In the genomic region with DNA sequence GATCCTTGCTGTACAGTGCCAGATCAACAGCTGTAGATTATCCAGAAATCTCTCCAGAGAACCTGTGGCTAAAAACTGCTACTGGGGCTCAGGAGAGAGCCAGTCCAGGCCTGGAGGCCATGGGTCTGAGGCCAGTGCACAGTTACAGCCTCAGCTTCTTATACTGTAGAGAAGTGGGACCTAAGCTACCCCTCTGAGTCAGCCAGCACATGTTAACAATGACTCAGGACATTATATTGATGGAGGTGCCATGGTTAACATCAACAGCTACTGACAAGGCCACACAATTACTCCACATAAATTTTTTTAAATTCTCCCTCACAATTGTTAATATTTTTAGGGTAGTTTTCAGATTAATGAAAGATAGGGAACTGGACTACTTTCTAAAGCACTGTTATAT, we compare ENCODE assay signal across 19 cellular contexts.
"Had no signal": no experiment of that assay in that cellular context is flagged by ENCODE, and none has a peak within 500 bp of the region (broad histone marks: within the 10 kb centered on the region; RNA-seq: fewer than 3 reads in every experiment).

No MANE protein-coding gene starts in this region.

- H3K9me3 Mint-ChIP-seq: natural killer cell had no signal

- ATAC-seq: mucosa of descending colon, natural killer cell, sciatic nerve had no signal

- H3K36me3 ChIP-seq: colonic mucosa, esophagus squamous epithelium, stomach, thoracic aorta, transverse colon had no signal

- H3K27ac ChIP-seq: colonic mucosa, esophagus squamous epithelium, skin epidermis, stomach, thoracic aorta, transverse colon had no signal

- H3K27me3 ChIP-seq: colonic mucosa, esophagus squamous epithelium, stomach, transverse colon had no signal

- H3K9me3 ChIP-seq: colonic mucosa, esophagus squamous epithelium, mucosa of descending colon, thoracic aorta, transverse colon had no signal

- H3K4me3 Mint-ChIP-seq: natural killer cell, neural crest cell had no signal

- H3K4me3 ChIP-seq: colonic mucosa, esophagus squamous epithelium, mucosa of descending colon, skin epidermis, stomach, thoracic aorta, transverse colon had no signal

- DNase-seq: colonic mucosa; dermis blood vessel endothelial cell; esophagus squamous epithelium; foreskin fibroblast; kidney; mammary epithelial cell; mucosa of descending colon; natural killer cell; posterior cingulate gyrus; stimulated activated CD4-positive, alpha-beta T cell treated with anti-CD3 and anti-CD28 coated beads, Interleukin-2, amount 100 ng/mL, for 24 hours; stimulated activated CD4-positive, alpha-beta T cell treated with anti-CD3 and anti-CD28 coated beads, Interleukin-4, amount 100 ng/mL, for 4 hours; stimulated activated naive CD4-positive, alpha-beta T cell; stomach; substantia nigra; transverse colon had no signal

- H3K36me3 Mint-ChIP-seq: natural killer cell had no signal

- H3K27ac Mint-ChIP-seq: natural killer cell had no signal

- FAIRE-seq: kidney had no signal

- H3K4me1 ChIP-seq: colonic mucosa, esophagus squamous epithelium, transverse colon had no signal

- H3K4me1 Mint-ChIP-seq: natural killer cell had no signal
